Comparison of ENCODE assay signal across 13 cellular contexts in the genomic region with DNA sequence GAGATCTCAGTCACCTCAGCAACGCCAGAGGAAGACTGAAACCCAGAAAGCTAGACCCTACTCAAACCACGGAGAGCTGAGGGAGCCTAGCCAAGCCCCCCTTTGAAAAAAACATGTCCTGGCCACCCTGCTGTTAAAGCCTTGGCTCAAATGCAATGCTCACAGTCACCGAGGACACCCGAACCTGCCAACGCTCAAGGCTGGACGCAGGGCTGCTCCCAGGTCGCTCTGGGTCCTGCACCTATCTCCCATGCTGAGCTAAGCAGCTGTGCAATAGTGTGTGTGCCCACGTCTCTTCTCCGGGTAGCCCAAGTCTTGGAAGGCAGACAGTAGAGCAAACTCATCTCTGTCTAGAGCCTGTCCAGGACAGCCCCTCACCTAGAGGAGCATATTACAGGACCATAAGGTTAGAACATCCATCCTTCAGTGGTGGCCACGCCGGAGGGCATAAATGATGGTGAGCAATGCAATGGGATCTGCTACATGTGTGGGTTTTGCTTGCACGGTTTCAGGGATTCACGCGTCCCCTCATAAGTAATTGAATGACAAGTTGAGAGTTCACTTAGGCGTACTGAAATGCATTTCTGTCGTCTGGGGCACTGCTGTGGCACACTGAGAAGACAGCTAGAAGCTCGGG.
A peak's percentile ranks its signal among the peaks of the same experiment; 100 is the strongest.
DNase-seq lines count a peak whose midpoint lies in the region; ATAC-seq and TF ChIP-seq lines count a peak whose summit lies in the region.
"Had no signal": no experiment of that assay in that cellular context is flagged by ENCODE, and none has a peak within 500 bp of the region (broad histone marks: within the 10 kb centered on the region; RNA-seq: fewer than 3 reads in every experiment).

No MANE protein-coding gene starts in this region.

- no peak overlapping the region for H3K27ac ChIP-seq in CD8-positive, alpha-beta T cell (ENCODE audit: low read depth, low read length)
- H3K27ac ChIP-seq in duodenal mucosa (ENCODE audit: low read depth, low read length) = no peak overlapping the region
- H3K27ac ChIP-seq: hepatocyte had no signal

- H3K9me3 ChIP-seq in CD8-positive, alpha-beta T cell (ENCODE audit: low read length) = no peaks in the 10 kb centered on the region
- H3K9me3 ChIP-seq in duodenal mucosa (ENCODE audit: control insufficient read depth in 1 of 2, low read length in 2 of 2) = no peaks in the 10 kb centered on the region
- H3K9me3 ChIP-seq: upper lobe of left lung had no signal

- peak overlapping the region; percentile 53 for H3K4me3 ChIP-seq in CD8-positive, alpha-beta T cell (ENCODE audit: low read depth, low read length)
- H3K4me3 ChIP-seq in duodenal mucosa (ENCODE audit: low read depth in 1 of 2, low read length in 2 of 2) = peak overlapping the region; percentile 21 to 56
- H3K4me3 ChIP-seq: hepatocyte had no signal

- no peak for TF ChIP-seq CTCF in CD8-positive, alpha-beta T cell (IDR thresholded peaks at IDR 0.05)

- H3K4me1 Mint-ChIP-seq in activated CD4-positive, alpha-beta T cell treated with anti-CD3 and anti-CD28 coated beads, Interleukin-2, amount 10 ng/mL, durations not matched to agents 7 days and 5 days = peaks cover 58% of the 10 kb centered on the region
- peaks cover 46% of the 10 kb centered on the region for H3K4me1 Mint-ChIP-seq in CD8-positive, alpha-beta T cell (ENCODE audit: low read depth)

- H3K4me1 ChIP-seq in CD8-positive, alpha-beta T cell (ENCODE audit: insufficient read depth, low read length) = peaks cover 42% of the 10 kb centered on the region
- H3K4me1 ChIP-seq in duodenal mucosa (ENCODE audit: control insufficient read depth in 1 of 2, insufficient read depth in 2 of 2, low read length in 2 of 2) = peaks cover 10 to 27% of the 10 kb centered on the region in 2 donors

- no peak for DNase-seq in activated CD4-positive, alpha-beta T cell treated with anti-CD3 and anti-CD28 coated beads, Interleukin-2, amount 10 ng/mL, durations not matched to agents 7 days and 5 days
- DNase-seq in activated CD4-positive, alpha-beta T cell treated with anti-CD3 and anti-CD28 coated beads, Interleukin-2, amount 50 U/mL, for 4 hours = no peak
- no peak for DNase-seq in CD8-positive, alpha-beta T cell
- DNase-seq in posterior vena cava (ENCODE audit: low spot score) (peak; percentile 47), foreskin melanocyte (no peak)
- no peak for DNase-seq in effector CD4-positive, alpha-beta T cell
- DNase-seq in stimulated activated CD4-positive, alpha-beta T cell treated with anti-CD3 and anti-CD28 coated beads, Interleukin-4, amount 100 ng/mL, for 4 hours = no peak
- DNase-seq: NCI-H1930, SHP77 treated with DMSO at 0.1 percent for 48 hours, T1000 had no signal

- peaks cover 2% of the 10 kb centered on the region for H3K36me3 Mint-ChIP-seq in activated CD4-positive, alpha-beta T cell treated with anti-CD3 and anti-CD28 coated beads, Interleukin-2, amount 10 ng/mL, durations not matched to agents 7 days and 5 days (ENCODE audit: low read depth)
- no peaks in the 10 kb centered on the region for H3K36me3 Mint-ChIP-seq in CD8-positive, alpha-beta T cell

- CTCF ChIA-PET in activated CD4-positive, alpha-beta T cell treated with anti-CD3 and anti-CD28 coated beads, Interleukin-2, amount 10 ng/mL, durations not matched to agents 7 days and 5 days (lab: Charles Lee) = interaction anchor here (1.3 to 2.2 kb wide), 3 partner anchors 11 to 567 kb away, joined by 3 to 5 read pairs (median 5); no protein-coding TSS in a partner anchor
- CTCF ChIA-PET in CD8-positive, alpha-beta T cell (lab: Charles Lee) = interaction anchor here (1.4 to 2.7 kb wide), 2 partner anchors 26 to 45 kb away, joined by 5 to 14 read pairs; no protein-coding TSS in a partner anchor

- peak overlapping the region; percentile 92 for H3K27ac Mint-ChIP-seq in activated CD4-positive, alpha-beta T cell treated with anti-CD3 and anti-CD28 coated beads, Interleukin-2, amount 10 ng/mL, durations not matched to agents 7 days and 5 days
- peak overlapping the region; percentile 88 for H3K27ac Mint-ChIP-seq in CD8-positive, alpha-beta T cell

- intact Hi-C loops in CD8-positive, alpha-beta T cell (cut with DNase I, micrococcal nuclease) = no loop called here
- intact Hi-C loops in posterior vena cava (cut with DNase I) = no loop called here

- POLR2A ChIA-PET in activated CD4-positive, alpha-beta T cell treated with anti-CD3 and anti-CD28 coated beads, Interleukin-2, amount 10 ng/mL, durations not matched to agents 7 days and 5 days (lab: Charles Lee) = no interaction called here
- POLR2A ChIA-PET in CD8-positive, alpha-beta T cell (lab: Charles Lee) = interaction anchor here (1.1 to 1.6 kb wide), 2 partner anchors 80 to 192 kb away, joined by 3 to 4 read pairs; no protein-coding TSS in a partner anchor

- H3K4me3 Mint-ChIP-seq in activated CD4-positive, alpha-beta T cell treated with anti-CD3 and anti-CD28 coated beads, Interleukin-2, amount 10 ng/mL, durations not matched to agents 7 days and 5 days = peak overlapping the region; percentile 59
- peak overlapping the region; percentile 88 for H3K4me3 Mint-ChIP-seq in CD8-positive, alpha-beta T cell

- no peaks in the 10 kb centered on the region for H3K27me3 ChIP-seq in CD8-positive, alpha-beta T cell (ENCODE audit: insufficient read depth, low read length)
- no peaks in the 10 kb centered on the region for H3K27me3 ChIP-seq in duodenal mucosa (ENCODE audit: control insufficient read depth in 1 of 2, insufficient read depth in 2 of 2, low read length in 2 of 2)
- H3K27me3 ChIP-seq: hepatocyte, upper lobe of left lung had no signal

- ATAC-seq in CD8-positive, alpha-beta T cell = no peak

- H3K27me3 Mint-ChIP-seq in activated CD4-positive, alpha-beta T cell treated with anti-CD3 and anti-CD28 coated beads, Interleukin-2, amount 10 ng/mL, durations not matched to agents 7 days and 5 days = no peaks in the 10 kb centered on the region
- H3K27me3 Mint-ChIP-seq in CD8-positive, alpha-beta T cell (ENCODE audit: low read depth) = no peaks in the 10 kb centered on the region

- H3K9me3 Mint-ChIP-seq in activated CD4-positive, alpha-beta T cell treated with anti-CD3 and anti-CD28 coated beads, Interleukin-2, amount 10 ng/mL, durations not matched to agents 7 days and 5 days = no peaks in the 10 kb centered on the region
- no peaks in the 10 kb centered on the region for H3K9me3 Mint-ChIP-seq in CD8-positive, alpha-beta T cell

- H3K9ac ChIP-seq in duodenal mucosa (ENCODE audit: low read depth in 1 of 2, low read length in 2 of 2) = no peak overlapping the region

- H3K36me3 ChIP-seq in CD8-positive, alpha-beta T cell (ENCODE audit: insufficient read depth, low read length) = no peaks in the 10 kb centered on the region
- H3K36me3 ChIP-seq in duodenal mucosa (ENCODE audit: control insufficient read depth in 1 of 2, insufficient read depth in 2 of 2, low read length in 2 of 2) = peaks cover 0 to 24% of the 10 kb centered on the region in 2 donors
